In the genomic region with DNA sequence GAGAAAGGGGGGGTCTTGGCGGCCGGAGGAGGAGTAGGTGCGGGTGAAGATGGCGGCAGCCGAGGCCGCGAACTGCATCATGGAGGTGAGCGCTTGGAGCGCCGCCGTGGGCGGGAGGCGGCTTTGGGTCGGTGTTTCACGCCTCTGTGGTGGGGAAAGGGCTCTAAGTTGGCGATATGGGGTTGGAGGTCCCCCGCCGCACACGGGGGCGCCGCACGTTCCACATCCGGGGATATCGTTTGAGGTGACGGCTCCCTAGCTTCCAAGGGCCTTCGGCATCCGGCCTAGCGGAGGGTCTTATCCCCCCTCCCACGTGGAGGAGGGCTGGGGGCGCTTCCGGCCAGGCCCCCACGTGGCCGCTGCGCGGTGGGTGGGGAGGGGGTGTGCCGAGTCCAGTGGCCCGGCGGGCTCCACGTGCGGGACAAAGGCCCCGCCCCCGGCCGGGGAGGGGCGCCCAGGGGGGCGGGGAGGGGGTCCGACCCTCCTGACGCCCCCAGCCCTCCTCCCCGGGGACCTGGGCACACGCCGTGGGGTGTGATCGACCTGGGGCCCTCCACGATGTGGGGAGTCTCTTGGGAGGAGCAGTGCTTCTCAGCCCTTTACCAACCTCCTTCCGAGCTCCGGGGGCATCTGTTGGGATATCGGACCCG, we compare ENCODE assay signal across 8 cellular contexts. TPM values are rescaled to one million over a fixed set of nuclear protein-coding genes. Genes with fewer than 3 reads are reported as not detected.
DNase-seq lines count a peak whose midpoint lies in the region; ATAC-seq and TF ChIP-seq lines count a peak whose summit lies in the region.

A gene (plus strand): TSS at position 40 of the 650 bp plus-strand sequence. CDS start 10 bp downstream, at position 50.

- no peaks in the 10 kb centered on the region for H3K27me3 Mint-ChIP-seq in activated naive CD4-positive, alpha-beta T cell treated with anti-CD3 and anti-CD28 coated beads, Interleukin-2, amount 50 U/mL, for 24 hours

- H3K4me2 ChIP-seq in parathyroid adenoma (ENCODE audit: low read length) = peak within 1 kb of the TSS; percentile 94

- no peaks in the 10 kb centered on the region for H3K36me3 ChIP-seq in parathyroid adenoma (ENCODE audit: control insufficient read depth, insufficient read depth, low read length)

- H3K27ac Mint-ChIP-seq in activated naive CD4-positive, alpha-beta T cell treated with anti-CD3 and anti-CD28 coated beads, Interleukin-2, amount 50 U/mL, for 24 hours = peak within 1 kb of the TSS; percentile 99

- ATAC-seq in GM21529 (IDR thresholded peaks at IDR 0.05; ENCODE audit: unreplicated experiment) = no peak

- H3K36me3 Mint-ChIP-seq in activated naive CD4-positive, alpha-beta T cell treated with anti-CD3 and anti-CD28 coated beads, Interleukin-2, amount 50 U/mL, for 24 hours = no peaks in the 10 kb centered on the region

- H3K4me1 Mint-ChIP-seq in activated naive CD4-positive, alpha-beta T cell treated with anti-CD3 and anti-CD28 coated beads, Interleukin-2, amount 50 U/mL, for 24 hours = peaks cover 31% of the 10 kb centered on the region

- no peak for TF ChIP-seq CTCF in parathyroid adenoma (IDR thresholded peaks at IDR 0.05)

- peak within 1 kb of the TSS; percentile 92 for H3K9ac ChIP-seq in parathyroid adenoma

- peak within 1 kb of the TSS; percentile 90 for H3K27ac ChIP-seq in parathyroid adenoma

- DNase-seq in NCI-H2227 (lab: John Stamatoyannopoulos, UW; ENCODE audit: unreplicated experiment) (peak; percentile 77), NCI-H2227 treated with DMSO at 0.1 percent for 48 hours (lab: John Stamatoyannopoulos, UW) (no peak), NCI-H69 (lab: John Stamatoyannopoulos, UW) (peak; percentile 90), cardiac septum (ENCODE audit: low spot score) (no peak), DMS79 treated with DMSO at 0.1 percent for 48 hours (lab: John Stamatoyannopoulos, UW) (no peak)

- peaks cover 18% of the 10 kb centered on the region for H3K4me1 ChIP-seq in parathyroid adenoma

- no peaks in the 10 kb centered on the region for H3K27me3 ChIP-seq in parathyroid adenoma (ENCODE audit: control insufficient read depth, insufficient read depth, low read length)

- H3K4me3 Mint-ChIP-seq in activated naive CD4-positive, alpha-beta T cell treated with anti-CD3 and anti-CD28 coated beads, Interleukin-2, amount 50 U/mL, for 24 hours = peak within 1 kb of the TSS; percentile 93

- peak within 1 kb of the TSS; percentile 81 for H3K4me3 ChIP-seq in parathyroid adenoma (ENCODE audit: low read depth, low read length)

- H3K9me3 ChIP-seq in parathyroid adenoma (ENCODE audit: control insufficient read depth, low read length) = no peaks in the 10 kb centered on the region

- intact Hi-C loops in cardiac septum (cut with DNase I) = loop anchor here (2.0 to 5.0 kb wide), 3 partner anchors 37 to 180 kb away; a partner anchor contains a TSS

- H3K9me3 Mint-ChIP-seq in activated naive CD4-positive, alpha-beta T cell treated with anti-CD3 and anti-CD28 coated beads, Interleukin-2, amount 50 U/mL, for 24 hours = no peaks in the 10 kb centered on the region

- H2AFZ ChIP-seq in parathyroid adenoma = peak within 1 kb of the TSS; percentile 76

- H3K79me2 ChIP-seq in parathyroid adenoma = peaks cover 18% of the 10 kb centered on the region

RNA-seq across cellular contexts. Expression of the gene that starts here (rescaled TPM):
- total RNA-seq in cardiac septum = 124 TPM

Comparison
In these comparisons a context has a peak if more than half of its experiments do, and no peak if none do; other contexts are left out.
1. DNase-seq: peak in NCI-H2227 (single experiment) and NCI-H69 (single experiment); none in NCI-H2227 treated with DMSO at 0.1 percent for 48 hours (single experiment), cardiac septum (single experiment) and DMS79 treated with DMSO at 0.1 percent for 48 hours (single experiment).